ENCODE assay signal across 22 cellular contexts in genomic region chr9:106941901-106942300, GRCh38.
"Had no signal": no experiment of that assay in that cellular context is flagged by ENCODE, and none has a peak within 500 bp of the region (broad histone marks: within the 10 kb centered on the region; RNA-seq: fewer than 3 reads in every experiment).

No MANE protein-coding gene starts in this region.

- H3K9me3 Mint-ChIP-seq: activated naive CD4-positive, alpha-beta T cell treated with anti-CD3 and anti-CD28 coated beads, Interleukin-2, amount 10 ng/mL, durations not matched to agents 7 days and 5 days; activated naive CD8-positive, alpha-beta T cell treated with anti-CD3 and anti-CD28 coated beads, Interleukin-2, amount 50 U/mL, for 24 hours; activated T-cell treated with anti-CD3 and anti-CD28 coated beads, Interleukin-2, amount 50 U/mL, for 24 hours; activated T-helper 2 cell treated with anti-CD3 and anti-CD28 coated beads, Interferon-gamma antibody, Interleukin-2, Interleukin-4, amounts not matched to agents 10 μg/mL and 5 μg/mL and 100 μg/mL, durations not matched to agents 14 hours and 24 hours and 36 hours; dendritic cell treated with granulocyte-macrophage colony-stimulating factor and Interleukin-4, amounts not matched to agents 40 ng/mL and 50 ng/mL, for 4 days; memory B cell; natural killer cell treated with Interleukin-12 subunit alpha and Interleukin-12 subunit beta and Interleukin-15 and Interleukin-18, amount 100 ng/mL, for 72 hours; stimulated activated naive CD8-positive, alpha-beta T cell treated with anti-CD3 and anti-CD28 coated beads, Interleukin-15, Interleukin-2, amounts not matched to agents 100 ng/mL and 50 ng/mL, for 24 hours had no signal

- H3K27ac Mint-ChIP-seq: activated CD8-positive, alpha-beta T cell treated with anti-CD3 and anti-CD28 coated beads, Interleukin-2, amount 10 ng/mL, durations not matched to agents 7 days and 5 days; activated naive CD4-positive, alpha-beta T cell treated with anti-CD3 and anti-CD28 coated beads, Interleukin-2, amount 10 ng/mL, durations not matched to agents 7 days and 5 days; activated naive CD8-positive, alpha-beta T cell treated with anti-CD3 and anti-CD28 coated beads, Interleukin-2, amount 50 U/mL, for 24 hours; activated T-cell treated with anti-CD3 and anti-CD28 coated beads, Interleukin-2, amount 50 U/mL, for 24 hours; activated T-helper 2 cell treated with anti-CD3 and anti-CD28 coated beads, Interferon-gamma antibody, Interleukin-2, Interleukin-4, amounts not matched to agents 10 μg/mL and 5 μg/mL and 100 μg/mL, durations not matched to agents 14 hours and 24 hours and 36 hours; dendritic cell treated with granulocyte-macrophage colony-stimulating factor and Interleukin-4, amounts not matched to agents 40 ng/mL and 50 ng/mL, for 4 days; memory B cell; natural killer cell treated with Interleukin-12 subunit alpha and Interleukin-12 subunit beta and Interleukin-15 and Interleukin-18, amount 100 ng/mL, for 72 hours; stimulated activated naive CD8-positive, alpha-beta T cell treated with anti-CD3 and anti-CD28 coated beads, Interleukin-15, Interleukin-2, amounts not matched to agents 100 ng/mL and 50 ng/mL, for 24 hours had no signal

- H3K27me3 Mint-ChIP-seq: activated naive CD4-positive, alpha-beta T cell treated with anti-CD3 and anti-CD28 coated beads, Interleukin-2, amount 10 ng/mL, durations not matched to agents 7 days and 5 days; activated naive CD8-positive, alpha-beta T cell treated with anti-CD3 and anti-CD28 coated beads, Interleukin-2, amount 50 U/mL, for 24 hours; activated T-cell treated with anti-CD3 and anti-CD28 coated beads, Interleukin-2, amount 50 U/mL, for 24 hours; dendritic cell treated with granulocyte-macrophage colony-stimulating factor and Interleukin-4, amounts not matched to agents 40 ng/mL and 50 ng/mL, for 4 days; memory B cell; stimulated activated naive CD8-positive, alpha-beta T cell treated with anti-CD3 and anti-CD28 coated beads, Interleukin-15, Interleukin-2, amounts not matched to agents 100 ng/mL and 50 ng/mL, for 24 hours had no signal

- H3K36me3 Mint-ChIP-seq: activated naive CD4-positive, alpha-beta T cell treated with anti-CD3 and anti-CD28 coated beads, Interleukin-2, amount 10 ng/mL, durations not matched to agents 7 days and 5 days; memory B cell; natural killer cell treated with Interleukin-12 subunit alpha and Interleukin-12 subunit beta and Interleukin-15 and Interleukin-18, amount 100 ng/mL, for 72 hours had no signal

- H3K4me1 Mint-ChIP-seq: activated naive CD4-positive, alpha-beta T cell treated with anti-CD3 and anti-CD28 coated beads, Interleukin-2, amount 10 ng/mL, durations not matched to agents 7 days and 5 days; activated naive CD8-positive, alpha-beta T cell treated with anti-CD3 and anti-CD28 coated beads, Interleukin-2, amount 50 U/mL, for 24 hours; memory B cell had no signal

- H3K4me3 ChIP-seq: esophagus muscularis mucosa, right atrium auricular region, skin epidermis, suprapubic skin, transverse colon had no signal

- H3K4me1 ChIP-seq: suprapubic skin, transverse colon had no signal

- H3K27ac ChIP-seq: esophagus muscularis mucosa, right atrium auricular region, skin epidermis, suprapubic skin had no signal

- ATAC-seq: activated CD8-positive, alpha-beta T cell treated with anti-CD3 and anti-CD28 coated beads, Interleukin-2, amount 10 ng/mL, durations not matched to agents 7 days and 5 days; activated naive CD8-positive, alpha-beta T cell treated with anti-CD3 and anti-CD28 coated beads, Interleukin-2, amount 50 U/mL, for 24 hours; left ventricle myocardium superior; natural killer cell treated with Interleukin-12 subunit alpha and Interleukin-12 subunit beta and Interleukin-15 and Interleukin-18, amount 100 ng/mL, for 72 hours had no signal

- H3K27me3 ChIP-seq: esophagus muscularis mucosa, right atrium auricular region, suprapubic skin, transverse colon had no signal

- DNase-seq: activated CD4-positive, alpha-beta T cell treated with anti-CD3 and anti-CD28 coated beads for 48 hours; activated CD4-positive, CD25-positive, alpha-beta regulatory T cell; activated CD8-positive, alpha-beta T cell treated with anti-CD3 and anti-CD28 coated beads, Interleukin-2, amount 10 ng/mL, durations not matched to agents 7 days and 5 days; activated naive CD4-positive, alpha-beta T cell treated with anti-CD3 and anti-CD28 coated beads, Interleukin-2, amount 10 ng/mL, durations not matched to agents 7 days and 5 days; activated naive CD8-positive, alpha-beta T cell treated with anti-CD3 and anti-CD28 coated beads, Interleukin-2, amount 50 U/mL, for 24 hours; activated T-cell treated with anti-CD3 and anti-CD28 coated beads, Interleukin-2, amount 50 U/mL, for 24 hours; aorta; effector CD8-positive, alpha-beta T cell; left ventricle myocardium superior; nucleus accumbens; T-helper 1 cell; T1000; transverse colon had no signal

- H3K4me3 Mint-ChIP-seq: activated CD8-positive, alpha-beta T cell treated with anti-CD3 and anti-CD28 coated beads, Interleukin-2, amount 10 ng/mL, durations not matched to agents 7 days and 5 days; activated naive CD4-positive, alpha-beta T cell treated with anti-CD3 and anti-CD28 coated beads, Interleukin-2, amount 10 ng/mL, durations not matched to agents 7 days and 5 days; activated naive CD8-positive, alpha-beta T cell treated with anti-CD3 and anti-CD28 coated beads, Interleukin-2, amount 50 U/mL, for 24 hours; activated T-cell treated with anti-CD3 and anti-CD28 coated beads, Interleukin-2, amount 50 U/mL, for 24 hours; dendritic cell treated with granulocyte-macrophage colony-stimulating factor and Interleukin-4, amounts not matched to agents 40 ng/mL and 50 ng/mL, for 4 days; memory B cell; natural killer cell treated with Interleukin-12 subunit alpha and Interleukin-12 subunit beta and Interleukin-15 and Interleukin-18, amount 100 ng/mL, for 72 hours; stimulated activated naive CD8-positive, alpha-beta T cell treated with anti-CD3 and anti-CD28 coated beads, Interleukin-15, Interleukin-2, amounts not matched to agents 100 ng/mL and 50 ng/mL, for 24 hours had no signal
